In genomic region chr13:30446122-30446500, GRCh38 we compare ENCODE assay signal across 10 cellular contexts. TPM values are rescaled to one million over a fixed set of nuclear protein-coding genes. Genes with fewer than 3 reads are reported as not detected.
DNase-seq lines count a peak whose midpoint lies in the region; ATAC-seq, FAIRE-seq and TF ChIP-seq lines count a peak whose summit lies in the region.
"Had no signal": no experiment of that assay in that cellular context is flagged by ENCODE, and none has a peak within 500 bp of the region (broad histone marks: within the 10 kb centered on the region; RNA-seq: fewer than 3 reads in every experiment).

No MANE protein-coding gene starts in this region.

- H2BK120ac ChIP-seq in neuronal stem cell (ENCODE audit: low read depth, low read length), result no peak overlapping the region

- CTCF ChIA-PET in endothelial cell of umbilical vein (lab: Charles Lee), result interaction anchor here (0.9 to 2.0 kb wide), 7 partner anchors 15 to 314 kb away, joined by 3 to 10 read pairs (median 3); partner anchors contain the start of gene UBE2L5

- H4K20me1 ChIP-seq in endothelial cell of umbilical vein (replicated peaks; ENCODE audit: control insufficient read depth, extremely low read depth, insufficient read depth, low read length), result no peaks in the 10 kb centered on the region

- H3K79me2 ChIP-seq in endothelial cell of umbilical vein (ENCODE audit: control insufficient read depth, insufficient read depth, low read length), result no peaks in the 10 kb centered on the region

- H3K4ac ChIP-seq in neuronal stem cell (ENCODE audit: low read length), result no peak overlapping the region

- TF ChIP-seq CTCF in endothelial cell of umbilical vein (IDR thresholded peaks at IDR 0.05; ENCODE audit: extremely low read depth in 1 of 2, insufficient read depth in 1 of 2, low read depth in 1 of 2, low read length in 2 of 2), result no peak

- H3K23ac ChIP-seq in neuronal stem cell (ENCODE audit: low read depth, low read length, poor library complexity), result no peak overlapping the region

- H3K4me1 ChIP-seq in ES-I3 (ENCODE audit: insufficient read depth, low read length) (no peaks in the 10 kb centered on the region; the same call in 1 of the 2 replicates), endothelial cell of umbilical vein (ENCODE audit: control insufficient read depth, extremely low read depth, insufficient read depth, low read length) (peaks cover 9% of the 10 kb centered on the region), neuronal stem cell (ENCODE audit: control insufficient read depth in 2 of 2, insufficient read depth in 1 of 2, low read depth in 1 of 2, low read length in 2 of 2) (peaks cover 3 to 9% of the 10 kb centered on the region in 2 donors)

- WGBS in neuronal stem cell (ENCODE audit: extremely low coverage in 2 of 2, insufficient read length in 2 of 2, insufficient replicate concordance in 1 of 2), 2 donors, result no CpG with 5 or more reads among the region's 7 CpGs

- no peak overlapping the region for H2BK15ac ChIP-seq in neuronal stem cell (ENCODE audit: low read length)

- H3K9me3 ChIP-seq in ES-I3 (ENCODE audit: control insufficient read depth, insufficient read depth, low read length) (no peaks in the 10 kb centered on the region), endothelial cell of umbilical vein (replicated peaks; ENCODE audit: control insufficient read depth, insufficient read depth, low read length) (no peaks in the 10 kb centered on the region), neuronal stem cell (replicated peaks in 1 of 2; ENCODE audit: control insufficient read depth in 2 of 2, insufficient read depth in 1 of 2, low read depth in 1 of 2, low read length in 2 of 2) (no peaks in the 10 kb centered on the region)

- H2BK5ac ChIP-seq in neuronal stem cell (ENCODE audit: low read length), result no peak overlapping the region

- no peak overlapping the region for H3K27ac ChIP-seq in endothelial cell of umbilical vein (ENCODE audit: insufficient read depth, low read depth, low read length)
- peak overlapping the region; percentile 21 for H3K27ac ChIP-seq in neuronal stem cell (replicated peaks; ENCODE audit: low read length)

- H2AFZ ChIP-seq in endothelial cell of umbilical vein (ENCODE audit: low read depth, low read length) (peak overlapping the region; percentile 63), neuronal stem cell (ENCODE audit: low read length) (peak overlapping the region; percentile 85)

- H3K27me3 ChIP-seq in endothelial cell of umbilical vein (ENCODE audit: control insufficient read depth in 2 of 2, insufficient read depth in 2 of 2, low read length in 2 of 2) (no peaks in the 10 kb centered on the region), neuronal stem cell (ENCODE audit: control insufficient read depth in 3 of 3, insufficient read depth in 3 of 3, low read depth in 1 of 3, low read length in 3 of 3) (no peaks in the 10 kb centered on the region)

- H3K9ac ChIP-seq in ES-I3 (ENCODE audit: low read depth, low read length), result peak overlapping the region; percentile 50
- H3K9ac ChIP-seq in endothelial cell of umbilical vein (replicated peaks; ENCODE audit: extremely low read depth, insufficient read depth, low read length), result no peak overlapping the region
- no peak overlapping the region for H3K9ac ChIP-seq in neuronal stem cell (ENCODE audit: low read depth, low read length, poor library complexity)

- intact Hi-C loops in endothelial cell of umbilical vein (cut with micrococcal nuclease), result loop anchor here (5.0 kb wide), 1 partner anchor 314 kb away; no protein-coding TSS in a partner anchor

- H3K14ac ChIP-seq in neuronal stem cell (ENCODE audit: low read length), result no peak overlapping the region

- no peak overlapping the region for H2AK5ac ChIP-seq in neuronal stem cell (ENCODE audit: low read depth, low read length)

- H3K4me3 ChIP-seq in endothelial cell of umbilical vein (replicated peaks in 1 of 3; ENCODE audit: insufficient read depth in 1 of 3, low read depth in 1 of 3, low read length in 3 of 3) (peak overlapping the region in 1 of 3 experiments; percentile 1), neuronal stem cell (ENCODE audit: low read length in 2 of 2) (peak overlapping the region in 1 of 2 donors; percentile 0)

- ATAC-seq in HG03066 (IDR thresholded peaks at IDR 0.05; ENCODE audit: low read depth, unreplicated experiment) (peak; percentile 11), HG03280 (IDR thresholded peaks at IDR 0.05; ENCODE audit: unreplicated experiment) (no peak)

- POLR2A ChIA-PET in endothelial cell of umbilical vein (lab: Charles Lee), result interaction anchor here (1.4 kb wide), 1 partner anchor 24 kb away, joined by 4 read pairs; the partner anchor contains the start of gene UBE2L5

- BruUV-seq in endothelial cell of umbilical vein (replicated peaks; lab: Mats Ljungman, UMichigan), result no TSS peak

- no peaks in the 10 kb centered on the region for H3K79me1 ChIP-seq in neuronal stem cell (ENCODE audit: low read depth, low read length)

- no peak overlapping the region for H3K18ac ChIP-seq in neuronal stem cell (ENCODE audit: low read length)

- no peak overlapping the region for H4K91ac ChIP-seq in neuronal stem cell (ENCODE audit: low read depth, low read length, poor library complexity)

- no peaks in the 10 kb centered on the region for H3K9me1 ChIP-seq in endothelial cell of umbilical vein (replicated peaks; ENCODE audit: control insufficient read depth, extremely low read depth, insufficient read depth, low read length)

- H3K36me3 ChIP-seq in ES-I3 (ENCODE audit: insufficient read depth, low read length), result no peaks in the 10 kb centered on the region
- H3K36me3 ChIP-seq in endothelial cell of umbilical vein (ENCODE audit: control insufficient read depth in 2 of 2, extremely low read depth in 1 of 2, insufficient read depth in 2 of 2, low read length in 2 of 2), result no peaks in the 10 kb centered on the region
- no peaks in the 10 kb centered on the region for H3K36me3 ChIP-seq in neuronal stem cell (replicated peaks in 1 of 2; ENCODE audit: control insufficient read depth in 2 of 2, insufficient read depth in 2 of 2, low read length in 2 of 2)

- no peak overlapping the region for H4K8ac ChIP-seq in neuronal stem cell (ENCODE audit: low read depth, low read length)

- no peak for TF ChIP-seq POLR2A in endothelial cell of umbilical vein (IDR thresholded peaks at IDR 0.05; ENCODE audit: low read depth, low read length)

- peak overlapping the region; percentile 25 for H3K4me2 ChIP-seq in endothelial cell of umbilical vein (ENCODE audit: insufficient read depth, low read length)
- H3K4me2 ChIP-seq in neuronal stem cell (ENCODE audit: insufficient read depth, low read length, poor library complexity, severe bottlenecking), result peak overlapping the region; percentile 34

- no peak for DNase-seq in endothelial cell of umbilical vein (ENCODE audit: low read depth, low spot score)
- DNase-seq in neuronal stem cell (ENCODE audit: low spot score), result no peak
- no peak for DNase-seq in amniotic stem cell (lab: John Stamatoyannopoulos, UW)
- DNase-seq in NCI-H1105 treated with DMSO at 0.1 percent for 48 hours (lab: John Stamatoyannopoulos, UW), result no peak
- DNase-seq in GDM1 (lab: John Stamatoyannopoulos, UW), result no peak
- DNase-seq: SIG-M5 had no signal

- no peak for FAIRE-seq in endothelial cell of umbilical vein (lab: Jason Lieb, UNC)

- dilution Hi-C loops in endothelial cell of umbilical vein (cut with MboI; ENCODE audit: extremely low pct_ligation_motif_present, low sequenced_read_pairs), result no loop called here

- no peak overlapping the region for H2BK12ac ChIP-seq in neuronal stem cell (ENCODE audit: low read length)

TF ChIP-seq in endothelial cell of umbilical vein, 7 proteins besides CTCF, POLR2A, EP300 and RAD21:
- no peak for TF ChIP-seq MYC (IDR thresholded peaks at IDR 0.05; ENCODE audit: low read depth, low read length)
- TF ChIP-seq FOS (IDR thresholded peaks at IDR 0.05; ENCODE audit: borderline replicate concordance, insufficient read depth, low read length), result no peak
- no peak for TF ChIP-seq POLR2AphosphoS5 (IDR thresholded peaks at IDR 0.05; ENCODE audit: insufficient read depth, low read depth, low read length)
- TF ChIP-seq JUN (IDR thresholded peaks at IDR 0.05; ENCODE audit: borderline replicate concordance, insufficient read depth, insufficient read length, low read depth), result no peak
- no peak for TF ChIP-seq GATA2 (IDR thresholded peaks at IDR 0.05; ENCODE audit: insufficient read depth, insufficient read length, low read depth, low read length)
- no peak for TF ChIP-seq MAX (IDR thresholded peaks at IDR 0.05; ENCODE audit: insufficient read depth, insufficient read length)
- no peak for TF ChIP-seq EZH2 (IDR thresholded peaks at IDR 0.05; ENCODE audit: borderline replicate concordance, low read depth, low read length, severe bottlenecking)

RNA-seq across cellular contexts. Expression of gene HMGB1, which starts 19.6 kb away (rescaled TPM):
- 670 and 675 TPM in 2 replicates for total RNA-seq in endothelial cell of umbilical vein
- polyA plus RNA-seq in endothelial cell of umbilical vein, result 50.1 and 111 TPM in 2 replicates
- polyA plus RNA-seq in endothelial cell of umbilical vein (2011; cell fraction: cytosol; rRNA removed), result 305 and 357 TPM in 2 replicates
- 238 and 379 TPM in 2 replicates for polyA plus RNA-seq in endothelial cell of umbilical vein (2011; cell fraction: nucleus; rRNA removed)
- polyA plus RNA-seq in endothelial cell of umbilical vein (2012), result 436 and 901 TPM in 2 replicates
- 62.3 and 68.9 TPM in 2 replicates for polyA minus RNA-seq in endothelial cell of umbilical vein
- 79.3 TPM for polyA minus RNA-seq in endothelial cell of umbilical vein (2011; cell fraction: cytosol; rRNA and poly(A)+ RNA removed)
- 69.5 and 83.4 TPM in 2 replicates for polyA minus RNA-seq in endothelial cell of umbilical vein (2011; cell fraction: nucleus; rRNA and poly(A)+ RNA removed)
- 792 TPM for polyA plus RNA-seq in neuronal stem cell (2013, experiment 1 of 2)
- polyA plus RNA-seq in neuronal stem cell (2013, experiment 2 of 2), result 805 TPM

RNA-seq across cellular contexts. Expression of gene UBE2L5, which starts 23.8 kb away (rescaled TPM):
- total RNA-seq in endothelial cell of umbilical vein, result not detected in 2 replicates
- polyA plus RNA-seq in endothelial cell of umbilical vein, result not detected in 2 replicates
- not detected in 2 replicates for polyA plus RNA-seq in endothelial cell of umbilical vein (2011; cell fraction: cytosol; rRNA removed)
- not detected in 2 replicates for polyA plus RNA-seq in endothelial cell of umbilical vein (2011; cell fraction: nucleus; rRNA removed)
- polyA plus RNA-seq in endothelial cell of umbilical vein (2012), result 1.5 and 3.1 TPM in 2 replicates
- polyA minus RNA-seq in endothelial cell of umbilical vein, result not detected in 2 replicates
- polyA minus RNA-seq in endothelial cell of umbilical vein (2011; cell fraction: cytosol; rRNA and poly(A)+ RNA removed), result not detected
- not detected in 2 replicates for polyA minus RNA-seq in endothelial cell of umbilical vein (2011; cell fraction: nucleus; rRNA and poly(A)+ RNA removed)
- polyA plus RNA-seq in neuronal stem cell (2013, experiment 1 of 2), result not detected
- polyA plus RNA-seq in neuronal stem cell (2013, experiment 2 of 2), result 0.24 TPM
- total RNA-seq: ureter had no signal
